Comparison of ENCODE assay signal across 7 cellular contexts in genomic region chr12:31067647-31068046, GRCh38. TPM values are rescaled to one million over a fixed set of nuclear protein-coding genes. Genes with fewer than 3 reads are reported as not detected.
DNase-seq lines count a peak whose midpoint lies in the region; FAIRE-seq and TF ChIP-seq lines count a peak whose summit lies in the region.
"Not testable (repeated sequence)": the region's sequence is repeated elsewhere in the genome, so short reads cannot be mapped to it uniquely, and the experiment has no call there.

No MANE protein-coding gene starts in this region.

- not testable (repeated sequence) for H3K9ac ChIP-seq in mammary epithelial cell (ENCODE audit: insufficient read depth, low read length); keratinocyte (ENCODE audit: control insufficient read depth, extremely low read depth, insufficient read depth, low read length)

- not testable (repeated sequence) for H3K36me3 ChIP-seq in mammary epithelial cell (ENCODE audit: insufficient read depth, low read length); keratinocyte (ENCODE audit: control insufficient read depth in 2 of 2, extremely low read depth in 1 of 2, insufficient read depth in 2 of 2, low read length in 2 of 2)

- in situ Hi-C loops in mammary epithelial cell (cut with MboI; ENCODE audit: low sequenced_read_pairs in 2 of 2): not testable (repeated sequence)

- H2AFZ ChIP-seq in mammary epithelial cell (ENCODE audit: low read depth, low read length): not testable (repeated sequence)
- H2AFZ ChIP-seq in keratinocyte (ENCODE audit: control insufficient read depth, low read length): peak overlapping the region; percentile 30

- not testable (repeated sequence) for H3K4me2 ChIP-seq in mammary epithelial cell (ENCODE audit: insufficient read depth, low read depth, low read length)
- peak overlapping the region; percentile 45 for H3K4me2 ChIP-seq in keratinocyte (ENCODE audit: control insufficient read depth, extremely low read depth, insufficient read depth, low read depth, low read length)

- H3K9me3 ChIP-seq in mammary epithelial cell (replicated peaks; ENCODE audit: insufficient read depth, low read length); keratinocyte (ENCODE audit: control insufficient read depth, low read depth, low read length): not testable (repeated sequence)

- DNase-seq in ELR (ENCODE audit: low read depth) (peak; percentile 62), M059J (ENCODE audit: low read depth) (peak; percentile 35), NCI-H69 (lab: John Stamatoyannopoulos, UW) (peak; percentile 86), RPMI7951 (ENCODE audit: low read depth) (peak; percentile 33), mammary epithelial cell (peak; percentile 83), epithelial cell of prostate (ENCODE audit: low read depth, low spot score) (peak; percentile 86), keratinocyte (ENCODE audit: low read depth, low spot score) (peak; percentile 58)

- not testable (repeated sequence) for H3K9me1 ChIP-seq in keratinocyte (ENCODE audit: control insufficient read depth, extremely low read depth, insufficient read depth, low read length)

- H3K79me2 ChIP-seq in mammary epithelial cell (ENCODE audit: insufficient read depth, low read length); keratinocyte (ENCODE audit: control insufficient read depth, insufficient read depth, low read length): not testable (repeated sequence)

- H3K4me1 ChIP-seq in mammary epithelial cell (ENCODE audit: insufficient read depth, low read length); keratinocyte (ENCODE audit: control insufficient read depth, extremely low read depth, insufficient read depth, low read length): not testable (repeated sequence)

- dilution Hi-C loops in mammary epithelial cell (cut with HindIII; ENCODE audit: low sequenced_read_pairs); keratinocyte (cut with MboI; ENCODE audit: extremely low pct_ligation_motif_present, low sequenced_read_pairs): not testable (repeated sequence)

- intact Hi-C loops in mammary epithelial cell (cut with micrococcal nuclease): not testable (repeated sequence)

- not testable (repeated sequence) for H3K27ac ChIP-seq in mammary epithelial cell (ENCODE audit: insufficient read depth, low read depth, low read length); epithelial cell of prostate; keratinocyte (ENCODE audit: control insufficient read depth, insufficient read depth, low read length)

- not testable (repeated sequence) for H3K27me3 ChIP-seq in mammary epithelial cell (ENCODE audit: insufficient read depth, low read length); keratinocyte (ENCODE audit: control insufficient read depth, extremely low read depth, insufficient read depth, low read length)

- BruUV-seq in mammary epithelial cell (replicated peaks; lab: Mats Ljungman, UMichigan): not testable (repeated sequence)

- not testable (repeated sequence) for TF ChIP-seq CTCF in mammary epithelial cell (conservative IDR thresholded peaks at IDR 0.05 in 1 of 2, IDR thresholded peaks at IDR 0.05 in 1 of 2; ENCODE audit: extremely low read depth in 1 of 2, insufficient read depth in 1 of 2, low read depth in 1 of 2, low read length in 2 of 2); keratinocyte (optimal IDR thresholded peaks at IDR 0.05 in 1 of 3, IDR thresholded peaks at IDR 0.05 in 1 of 3, conservative IDR thresholded peaks at IDR 0.05 in 1 of 3; ENCODE audit: extremely low read depth in 1 of 3, insufficient read depth in 2 of 3, low read length in 3 of 3)

- not testable (repeated sequence) for H4K20me1 ChIP-seq in mammary epithelial cell (ENCODE audit: insufficient read depth, low read length); keratinocyte (ENCODE audit: control insufficient read depth, extremely low read depth, insufficient read depth, low read length)

- WGBS in mammary epithelial cell (ENCODE audit: low coverage, missing lambda C conversion rate): 45% methylated on average over 1 of the region's 2 CpGs

- H3K4me3 ChIP-seq in mammary epithelial cell (replicated peaks in 1 of 3; ENCODE audit: insufficient read depth in 1 of 3, low read depth in 2 of 3, low read length in 3 of 3); keratinocyte (ENCODE audit: control insufficient read depth in 2 of 3, extremely low read depth in 1 of 3, insufficient read depth in 2 of 3, low read depth in 1 of 3, low read length in 3 of 3): not testable (repeated sequence)

- FAIRE-seq in keratinocyte (lab: Jason Lieb, UNC): peak; percentile 75

- CTCF ChIA-PET in mammary epithelial cell (lab: Charles Lee; ENCODE audit: low non-redundant PET): not testable (repeated sequence)

RNA-seq across cellular contexts. Expression of gene DDX11, which starts 6.0 kb away (rescaled TPM):
- total RNA-seq in M059J (2014; rRNA removed; shearing (Covaris generic)): 17.2 and 21.2 TPM in 2 replicates
- total RNA-seq in RPMI7951 (2014; rRNA removed; shearing (Covaris generic)): 10.2 and 11.4 TPM in 2 replicates
- total RNA-seq in mammary epithelial cell: 10 to 100 TPM; 11.8 to 61.2 TPM
- polyA plus RNA-seq in mammary epithelial cell: 23.1 TPM
- polyA minus RNA-seq in mammary epithelial cell: 48.2 TPM
- polyA plus RNA-seq in keratinocyte: 8.3 to 13.1 TPM (median 11.2 TPM) in 3 replicates
- 8.3 TPM for polyA plus RNA-seq in keratinocyte (2011; ENCODE audit: low read depth)
- polyA plus RNA-seq in keratinocyte (2011; cell fraction: cytosol; rRNA removed): 3.0 and 3.6 TPM in 2 replicates
- 32.8 and 36.4 TPM in 2 replicates for polyA plus RNA-seq in keratinocyte (2011; cell fraction: nucleus; rRNA removed)
- 6.2 and 9.8 TPM in 2 replicates for polyA plus RNA-seq in keratinocyte (2012; ENCODE audit: low replicate concordance)
- polyA minus RNA-seq in keratinocyte: 9.1 to 19.2 TPM (median 11.4 TPM) in 3 replicates
- 7.9 TPM for polyA minus RNA-seq in keratinocyte (2011; cell fraction: cytosol; rRNA and poly(A)+ RNA removed)
- 10.2 and 19.0 TPM in 2 replicates for polyA minus RNA-seq in keratinocyte (2011; cell fraction: nucleus; rRNA and poly(A)+ RNA removed)

Comparison
In these comparisons a context has a peak if more than half of its experiments do, and no peak if none do; other contexts are left out.
1. DNase-seq: peak in every context shown above with its lines; median percentile 86 in NCI-H69; 86 in epithelial cell of prostate; 83 in mammary epithelial cell; 62 in ELR; 58 in keratinocyte; 35 in M059J; 33 in RPMI7951.